8 cellular contexts compared by ENCODE assay signal in genomic region chr17:752620-753219, GRCh38. TPM values are rescaled to one million over a fixed set of nuclear protein-coding genes. Genes with fewer than 3 reads are reported as not detected.
DNase-seq lines count a peak whose midpoint lies in the region; ATAC-seq and TF ChIP-seq lines count a peak whose summit lies in the region.

No MANE protein-coding gene starts in this region.

- WGBS in endodermal cell (ENCODE audit: insufficient coverage in 1 of 2, insufficient read length in 1 of 2), 2 experiments: 41 to 63% methylated on average over 17 to 38 of the region's 43 CpGs
- WGBS in transverse colon (ENCODE audit: low coverage in 1 of 2), 2 donors: 35% methylated on average over 34 of the region's 43 CpGs; no CpG with 5 or more reads in 1 of the 2 donors

- H3K4me2 ChIP-seq in DND-41 (ENCODE audit: insufficient read depth, low read length): peak overlapping the region; percentile 90

- no peaks in the 10 kb centered on the region for H3K27me3 Mint-ChIP-seq in endodermal cell (ENCODE audit: insufficient read depth)
- H3K27me3 Mint-ChIP-seq in mesothelial cell of epicardium (ENCODE audit: low read depth): no peaks in the 10 kb centered on the region

- peaks cover 15% of the 10 kb centered on the region for H3K9me3 Mint-ChIP-seq in endodermal cell
- peaks cover 3% of the 10 kb centered on the region for H3K9me3 Mint-ChIP-seq in mesothelial cell of epicardium

- DNase-seq in DND-41: no peak
- peak; percentile 27 for DNase-seq in SK-MEL-5 (ENCODE audit: low read depth, low spot score)
- DNase-seq in endodermal cell: peak; percentile 89
- DNase-seq in mesothelial cell of epicardium (ENCODE audit: low spot score in 2 of 2, unreplicated experiment in 2 of 2): no peak
- DNase-seq in transverse colon: peak; percentile 60
- DNase-seq in hippocampal formation (lab: John Stamatoyannopoulos, UW): no peak

- TF ChIP-seq EP300 in transverse colon (IDR thresholded peaks at IDR 0.05; ENCODE audit: low read depth): no peak

- H4K20me1 ChIP-seq in DND-41 (ENCODE audit: insufficient read depth, low read length): peaks cover 25% of the 10 kb centered on the region

- H3K4me3 Mint-ChIP-seq in endodermal cell: peak overlapping the region; percentile 81
- H3K4me3 Mint-ChIP-seq in mesothelial cell of epicardium: peak overlapping the region; percentile 83

- H3K27me3 ChIP-seq in DND-41 (ENCODE audit: insufficient read depth, low read length, poor library complexity) (no peaks in the 10 kb centered on the region), endodermal cell (ENCODE audit: control insufficient read depth, insufficient read depth, low read length, poor library complexity, severe bottlenecking) (no peaks in the 10 kb centered on the region), transverse colon (no peaks in the 10 kb centered on the region)

- TF ChIP-seq CTCF in DND-41 (IDR thresholded peaks at IDR 0.05; ENCODE audit: borderline replicate concordance, extremely low read depth, low read length, poor library complexity, severe bottlenecking) (no peak), endodermal cell (conservative IDR thresholded peaks at IDR 0.05) (no peak), mesothelial cell of epicardium (IDR thresholded peaks at IDR 0.05; ENCODE audit: unreplicated experiment) (no peak), transverse colon (IDR thresholded peaks at IDR 0.05) (no peak)

- H2AFZ ChIP-seq in DND-41 (ENCODE audit: low read depth, low read length): peak overlapping the region; percentile 85

- H3K9ac ChIP-seq in DND-41 (ENCODE audit: low read depth, low read length) (peak overlapping the region; percentile 97), endodermal cell (ENCODE audit: extremely low read depth, low read length, poor library complexity, severe bottlenecking) (peak overlapping the region; percentile 45)

- in situ Hi-C loops in SK-MEL-5 (cut with HindIII; ENCODE audit: low pct_unique_long_range_greater_than_20kb, low sequenced_read_pairs) (no loop called here), transverse colon (cut with MboI; ENCODE audit: low pct_ligation_motif_present in 1 of 4, low pct_unique_long_range_greater_than_20kb in 1 of 4, low sequenced_read_pairs in 3 of 4) (no loop called here)

- intact Hi-C loops in transverse colon (cut with DNase I; ENCODE audit: low total_unique reads): no loop called here

- H3K27ac Mint-ChIP-seq in endodermal cell: peak overlapping the region; percentile 98
- H3K27ac Mint-ChIP-seq in mesothelial cell of epicardium: peak overlapping the region; percentile 95

- TF ChIP-seq POLR2A in transverse colon (IDR thresholded peaks at IDR 0.05): no peak

- H3K27ac ChIP-seq in DND-41 (ENCODE audit: low read length) (peak overlapping the region; percentile 79), endodermal cell (ENCODE audit: low read depth, low read length) (peak overlapping the region; percentile 8), transverse colon (peak overlapping the region; percentile 82 to 88 (median 84))

- peaks cover 40% of the 10 kb centered on the region for H3K79me2 ChIP-seq in DND-41 (ENCODE audit: insufficient read depth, low read length)

- H3K36me3 ChIP-seq in DND-41 (ENCODE audit: insufficient read depth, low read length): peaks cover 30% of the 10 kb centered on the region
- H3K36me3 ChIP-seq in endodermal cell (ENCODE audit: control insufficient read depth, insufficient read depth, low read length): peaks cover 47% of the 10 kb centered on the region
- no peaks in the 10 kb centered on the region for H3K36me3 ChIP-seq in transverse colon

- ATAC-seq in DND-41 (ENCODE audit: insufficient read depth, low read depth): peak; percentile 2
- ATAC-seq in HG02852 (IDR thresholded peaks at IDR 0.05; ENCODE audit: unreplicated experiment): peak; percentile 4
- ATAC-seq in GM19395 (IDR thresholded peaks at IDR 0.05; ENCODE audit: unreplicated experiment): no peak

- H3K4me1 Mint-ChIP-seq in endodermal cell (peaks cover 36% of the 10 kb centered on the region), mesothelial cell of epicardium (peaks cover 32% of the 10 kb centered on the region)

- peak overlapping the region; percentile 19 to 96; a peak in 3 of 4 replicates for H3K4me3 ChIP-seq in DND-41 (ENCODE audit: low read depth in 1 of 2, low read length in 2 of 2)
- peak overlapping the region; percentile 87 for H3K4me3 ChIP-seq in endodermal cell (ENCODE audit: low read length)
- peak overlapping the region; percentile 64 to 91 (median 80) for H3K4me3 ChIP-seq in transverse colon

- H3K9me3 ChIP-seq in DND-41 (ENCODE audit: insufficient read depth, low read length, severe bottlenecking) (no peaks in the 10 kb centered on the region), endodermal cell (ENCODE audit: control insufficient read depth, low read length) (peaks cover 33% of the 10 kb centered on the region), transverse colon (no peaks in the 10 kb centered on the region)

- peaks cover 46% of the 10 kb centered on the region for H3K36me3 Mint-ChIP-seq in endodermal cell (ENCODE audit: low read depth)
- H3K36me3 Mint-ChIP-seq in mesothelial cell of epicardium: peaks cover 30% of the 10 kb centered on the region

- H3K4me1 ChIP-seq in DND-41 (ENCODE audit: insufficient read depth, low read length) (peaks cover 35% of the 10 kb centered on the region), endodermal cell (ENCODE audit: control insufficient read depth, insufficient read depth, low read length) (peaks cover 4% of the 10 kb centered on the region), transverse colon (peaks cover 7 to 22% (median 16%) of the 10 kb centered on the region in 4 donors)

RNA-seq across cellular contexts. Expression of gene GEMIN4, which starts 0.7 kb away (rescaled TPM):
- 13.0 and 14.4 TPM in 2 replicates for total RNA-seq in SK-MEL-5 (2014; rRNA removed; shearing (Covaris generic))
- polyA plus RNA-seq in SK-MEL-5 (2015; cell fraction: cytosol; rRNA removed): 37.9 and 40.5 TPM in 2 replicates
- 22.8 and 27.6 TPM in 2 replicates for polyA plus RNA-seq in SK-MEL-5 (2015; cell fraction: nucleus; rRNA removed)
- 10 to 100 TPM; 30.3 to 36.2 TPM for total RNA-seq in endodermal cell
- polyA plus RNA-seq in endodermal cell (2013, experiment 1 of 2): 27.3 TPM
- 24.4 TPM for polyA plus RNA-seq in endodermal cell (2013, experiment 2 of 2)
- total RNA-seq in mesothelial cell of epicardium: 28.6 to 35.8 TPM (median 35.4 TPM) in 3 replicates
- 10 to 100 TPM; 10.5 to 70.3 (median 12.4) TPM for total RNA-seq in transverse colon

RNA-seq across cellular contexts. Expression of gene TLCD3A, which starts 20.3 kb away (rescaled TPM):
- total RNA-seq in SK-MEL-5 (2014; rRNA removed; shearing (Covaris generic)): 22.7 and 23.2 TPM in 2 replicates
- 31.0 and 32.2 TPM in 2 replicates for polyA plus RNA-seq in SK-MEL-5 (2015; cell fraction: cytosol; rRNA removed)
- polyA plus RNA-seq in SK-MEL-5 (2015; cell fraction: nucleus; rRNA removed): 6.6 and 8.5 TPM in 2 replicates
- total RNA-seq in endodermal cell: 10 to 100 TPM; 16.6 to 28.8 TPM
- polyA plus RNA-seq in endodermal cell (2013, experiment 1 of 2): 17.4 TPM
- polyA plus RNA-seq in endodermal cell (2013, experiment 2 of 2): 21.0 TPM
- total RNA-seq in mesothelial cell of epicardium: 25.3 to 28.3 TPM (median 27.7 TPM) in 3 replicates
- 1 to 10 TPM; 3.2 to 6.4 (median 4.1) TPM for total RNA-seq in transverse colon

RNA-seq across cellular contexts. Expression of gene GLOD4, which starts 29.4 kb away (rescaled TPM):
- total RNA-seq in SK-MEL-5 (2014; rRNA removed; shearing (Covaris generic)): 83.1 and 89.3 TPM in 2 replicates
- polyA plus RNA-seq in SK-MEL-5 (2015; cell fraction: cytosol; rRNA removed): 72.8 and 87.9 TPM in 2 replicates
- 72.7 and 77.9 TPM in 2 replicates for polyA plus RNA-seq in SK-MEL-5 (2015; cell fraction: nucleus; rRNA removed)
- total RNA-seq in endodermal cell: 10 to 100 TPM; 81.6 to 95.1 TPM
- polyA plus RNA-seq in endodermal cell (2013, experiment 1 of 2): 58.6 TPM
- polyA plus RNA-seq in endodermal cell (2013, experiment 2 of 2): 54.5 TPM
- 72.1 to 77.2 TPM (median 76.9 TPM) in 3 replicates for total RNA-seq in mesothelial cell of epicardium
- total RNA-seq in transverse colon: 100 to 1,000 TPM in 1 of 4 donors, 10 to 100 TPM in 3; 65.5 to 124 (median 73.7) TPM

RNA-seq across cellular contexts. Expression of gene MRM3, which starts 29.4 kb away (rescaled TPM):
- 29.5 and 33.3 TPM in 2 replicates for total RNA-seq in SK-MEL-5 (2014; rRNA removed; shearing (Covaris generic))
- polyA plus RNA-seq in SK-MEL-5 (2015; cell fraction: cytosol; rRNA removed): 21.7 and 25.3 TPM in 2 replicates
- polyA plus RNA-seq in SK-MEL-5 (2015; cell fraction: nucleus; rRNA removed): 11.8 and 14.8 TPM in 2 replicates
- total RNA-seq in endodermal cell (10 to 100 TPM; 14.0 to 18.7 TPM), mesothelial cell of epicardium (13.5 to 18.9 TPM (median 16.5 TPM) in 3 replicates), transverse colon (10 to 100 TPM in 2 of 4 donors, under 1 TPM in 1, not detected in 1; 1.00 to 13.4 (median 12.5) TPM)
- 10.1 TPM for polyA plus RNA-seq in endodermal cell (2013, experiment 1 of 2)
- 10.7 TPM for polyA plus RNA-seq in endodermal cell (2013, experiment 2 of 2)

RNA-seq across cellular contexts. Expression of gene VPS53, which starts 38.1 kb away (rescaled TPM):
- 30.2 and 31.7 TPM in 2 replicates for total RNA-seq in SK-MEL-5 (2014; rRNA removed; shearing (Covaris generic))
- 43.4 and 51.0 TPM in 2 replicates for polyA plus RNA-seq in SK-MEL-5 (2015; cell fraction: cytosol; rRNA removed)
- polyA plus RNA-seq in SK-MEL-5 (2015; cell fraction: nucleus; rRNA removed): 84.3 and 97.0 TPM in 2 replicates
- total RNA-seq in endodermal cell: 10 to 100 TPM; 59.8 to 63.2 TPM
- polyA plus RNA-seq in endodermal cell (2013, experiment 1 of 2): 38.0 TPM
- polyA plus RNA-seq in endodermal cell (2013, experiment 2 of 2): 39.8 TPM
- 73.7 to 79.7 TPM (median 76.2 TPM) in 3 replicates for total RNA-seq in mesothelial cell of epicardium
- 10 to 100 TPM; 26.4 to 80.4 (median 47.7) TPM for total RNA-seq in transverse colon

Comparison
In these comparisons a context has a peak if more than half of its experiments do, and no peak if none do; other contexts are left out.
1. DNase-seq: peak in SK-MEL-5 (single experiment), endodermal cell (single experiment) and transverse colon (single experiment); none in DND-41 (single experiment), mesothelial cell of epicardium (0 of 2) and hippocampal formation (0 of 2).
2. H3K27ac ChIP-seq: peak in every context shown above with its lines; median percentile 84 in transverse colon; 79 in DND-41; 8 in endodermal cell.
3. Peak in every context shown above with its lines, with median percentiles within 50 percentile points of each other: H3K4me3 ChIP-seq.